20 cellular contexts compared by ENCODE assay signal in the genomic region with DNA sequence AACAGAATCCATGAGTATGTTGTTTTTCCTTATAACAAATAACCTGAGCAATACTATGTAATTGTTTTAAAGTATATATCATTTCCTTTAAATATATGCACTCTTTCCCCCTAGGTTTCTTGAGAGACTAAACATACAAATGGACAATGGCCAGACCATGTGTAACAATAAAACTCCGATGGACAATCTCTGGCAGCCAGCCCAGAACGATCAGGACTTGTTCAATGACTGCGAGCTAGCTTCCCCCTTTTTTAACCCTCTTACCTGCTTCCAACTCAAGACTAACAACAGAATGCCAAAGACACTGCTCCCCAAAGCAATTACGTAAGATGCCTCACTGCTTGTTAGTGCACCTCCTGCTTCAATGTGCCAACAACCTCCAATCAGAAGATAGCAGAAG.
A peak's percentile ranks its signal among the peaks of the same experiment; 100 is the strongest.
DNase-seq lines count a peak whose midpoint lies in the region; ATAC-seq, FAIRE-seq and TF ChIP-seq lines count a peak whose summit lies in the region.
"Had no signal": no experiment of that assay in that cellular context is flagged by ENCODE, and none has a peak within 500 bp of the region (broad histone marks: within the 10 kb centered on the region; RNA-seq: fewer than 3 reads in every experiment).

No MANE protein-coding gene starts in this region.

- ATAC-seq in GM23338 (no peak), pancreas (no peak)
- ATAC-seq: HCT116 had no signal

- peaks cover 2% of the 10 kb centered on the region for H3K27me3 Mint-ChIP-seq in GM23338 (ENCODE audit: insufficient read depth, low read depth, poor library complexity)

- H3K4me1 ChIP-seq in GM23338 (ENCODE audit: insufficient read depth): peaks cover 15% of the 10 kb centered on the region; the same call in 1 of the 2 replicates
- no peaks in the 10 kb centered on the region for H3K4me1 ChIP-seq in colonic mucosa
- H3K4me1 ChIP-seq in pancreas: peaks cover 14 to 37% (median 20%) of the 10 kb centered on the region in 3 donors
- no peaks in the 10 kb centered on the region for H3K4me1 ChIP-seq in smooth muscle cell (ENCODE audit: low read depth)
- H3K4me1 ChIP-seq: BLaER1 treated with 17β-estradiol and CSF1 and Interleukin-3, amounts not matched to agents 10 nM and 100 nM had no signal

- peaks cover 21% of the 10 kb centered on the region for H3K4me1 Mint-ChIP-seq in GM23338

- no peak overlapping the region for H3K9ac ChIP-seq in colonic mucosa (ENCODE audit: low read depth in 2 of 2, low read length in 2 of 2)
- H3K9ac ChIP-seq in smooth muscle cell (ENCODE audit: low read depth): no peak overlapping the region
- H3K9ac ChIP-seq: BLaER1 treated with 17β-estradiol and CSF1 and Interleukin-3, amounts not matched to agents 10 nM and 100 nM had no signal

- no peak overlapping the region for H2AFZ ChIP-seq in GM23338
- H2AFZ ChIP-seq in smooth muscle cell (ENCODE audit: low read depth): no peak overlapping the region

- no peaks in the 10 kb centered on the region for H3K9me3 Mint-ChIP-seq in GM23338

- no peaks in the 10 kb centered on the region for H3K36me3 Mint-ChIP-seq in GM23338 (ENCODE audit: low read depth)

- no peak for FAIRE-seq in pancreas (lab: Jason Lieb, UNC)
- FAIRE-seq: GM18507 had no signal

- H3F3A ChIP-seq in GM23338 (replicated peaks; ENCODE audit: low read depth) (no peaks in the 10 kb centered on the region), smooth muscle cell (ENCODE audit: low read depth) (no peaks in the 10 kb centered on the region)

- TF ChIP-seq CTCF in GM23338 (conservative IDR thresholded peaks at IDR 0.05; ENCODE audit: low read depth in 2 of 2) (no peak), colonic mucosa (IDR thresholded peaks at IDR 0.05) (no peak), pancreas (IDR thresholded peaks at IDR 0.05) (no peak), smooth muscle cell (IDR thresholded peaks at IDR 0.05; ENCODE audit: borderline replicate concordance, insufficient read depth, poor library complexity, severe bottlenecking) (no peak)

- intact Hi-C loops in colonic mucosa (cut with DNase I): no loop called here
- intact Hi-C loops in pancreas (cut with DNase I): no loop called here

- no peaks in the 10 kb centered on the region for H3K9me3 ChIP-seq in colonic mucosa
- no peaks in the 10 kb centered on the region for H3K9me3 ChIP-seq in pancreas
- no peaks in the 10 kb centered on the region for H3K9me3 ChIP-seq in smooth muscle cell (replicated peaks; ENCODE audit: low read depth)
- H3K9me3 ChIP-seq: BLaER1 treated with 17β-estradiol and CSF1 and Interleukin-3, amounts not matched to agents 10 nM and 100 nM had no signal

- WGBS in pancreas, 2 donors: 25 to 28% methylated on average over 4 of the region's 4 CpGs
- WGBS in smooth muscle cell (ENCODE audit: low lambda C conversion rate): 93% methylated on average over 4 of the region's 4 CpGs

- H3K27me3 ChIP-seq in GM23338 (ENCODE audit: insufficient read depth) (no peaks in the 10 kb centered on the region), colonic mucosa (no peaks in the 10 kb centered on the region), pancreas (no peaks in the 10 kb centered on the region), smooth muscle cell (ENCODE audit: low read depth) (no peaks in the 10 kb centered on the region)
- H3K27me3 ChIP-seq: BLaER1 treated with 17β-estradiol and CSF1 and Interleukin-3, amounts not matched to agents 10 nM and 100 nM had no signal

- H3K27ac ChIP-seq in GM23338 (ENCODE audit: low read depth) (no peak overlapping the region), colonic mucosa (no peak overlapping the region), pancreas (no peak overlapping the region), smooth muscle cell (ENCODE audit: low read depth) (no peak overlapping the region)
- H3K27ac ChIP-seq: BLaER1 treated with 17β-estradiol and CSF1 and Interleukin-3, amounts not matched to agents 10 nM and 100 nM; RWPE1 had no signal

- H3K27ac Mint-ChIP-seq in GM23338: no peak overlapping the region

- H4K20me1 ChIP-seq in GM23338 (replicated peaks; ENCODE audit: insufficient read depth) (no peaks in the 10 kb centered on the region), smooth muscle cell (ENCODE audit: low read depth) (no peaks in the 10 kb centered on the region)
- H4K20me1 ChIP-seq: BLaER1 treated with 17β-estradiol and CSF1 and Interleukin-3, amounts not matched to agents 10 nM and 100 nM had no signal

- no peak overlapping the region for H3K4me3 Mint-ChIP-seq in GM23338

- H3K4me2 ChIP-seq in GM23338: no peak overlapping the region
- H3K4me2 ChIP-seq in smooth muscle cell: no peak overlapping the region
- H3K4me2 ChIP-seq: BLaER1 treated with 17β-estradiol and CSF1 and Interleukin-3, amounts not matched to agents 10 nM and 100 nM had no signal

- 0 out of 2 replicates have a peak, but pooled peaks cover 10% of the 10 kb centered on the region for H3K9me2 ChIP-seq in GM23338 (ENCODE audit: insufficient read depth)

- H3K36me3 ChIP-seq in GM23338 (ENCODE audit: insufficient read depth) (no peaks in the 10 kb centered on the region), colonic mucosa (no peaks in the 10 kb centered on the region), pancreas (no peaks in the 10 kb centered on the region), smooth muscle cell (ENCODE audit: low read depth) (no peaks in the 10 kb centered on the region)
- H3K36me3 ChIP-seq: BLaER1 treated with 17β-estradiol and CSF1 and Interleukin-3, amounts not matched to agents 10 nM and 100 nM had no signal

- no peaks in the 10 kb centered on the region for H3K79me2 ChIP-seq in GM23338 (replicated peaks; ENCODE audit: insufficient read depth)
- no peaks in the 10 kb centered on the region for H3K79me2 ChIP-seq in smooth muscle cell (ENCODE audit: low read depth)

- peak; percentile 6 for DNase-seq in GM23338 (ENCODE audit: low spot score)
- peak; percentile 55 for DNase-seq in NCI-H2029 treated with DMSO at 0.1 percent for 48 hours (lab: John Stamatoyannopoulos, UW)
- DNase-seq in colonic mucosa: peak; percentile 38
- peak; percentile 9 to 56 (median 29) for DNase-seq in pancreas
- no peak for DNase-seq in activated CD4-positive, CD25-positive, alpha-beta regulatory T cell (lab: John Stamatoyannopoulos, UW)
- no peak for DNase-seq in smooth muscle cell (lab: John Stamatoyannopoulos, UW; ENCODE audit: unreplicated experiment)
- DNase-seq in GOT3 (lab: John Stamatoyannopoulos, UW): no peak
- DNase-seq in GF-D8 (lab: John Stamatoyannopoulos, UW): no peak
- DNase-seq: DMS 273 treated with DMSO at 0.1 percent for 48 hours; EL; IMR-90; MV-4-11; NCI-H146; NCI-H2107; NCI-H510A treated with DMSO at 0.1 percent for 48 hours; NK-92 treated with Interleukin-12 subunit alpha and Interleukin-12 subunit beta, amount 100 ng/mL, for 24 hours had no signal

- no peak overlapping the region for H3K4me3 ChIP-seq in GM23338
- no peak overlapping the region for H3K4me3 ChIP-seq in colonic mucosa
- no peak overlapping the region for H3K4me3 ChIP-seq in pancreas
- H3K4me3 ChIP-seq in smooth muscle cell: no peak overlapping the region
- H3K4me3 ChIP-seq: BLaER1 treated with 17β-estradiol and CSF1 and Interleukin-3, amounts not matched to agents 10 nM and 100 nM had no signal

TF ChIP-seq in GM23338, 12 proteins besides CTCF, POLR2A, EP300 and RAD21:
- TF ChIP-seq NANOG (IDR thresholded peaks at IDR 0.05; ENCODE audit: borderline replicate concordance): no peak
- no peak for TF ChIP-seq ETS1 (IDR thresholded peaks at IDR 0.05)

Comparison
In these comparisons a context has a peak if more than half of its experiments do, and no peak if none do; other contexts are left out.
1. DNase-seq: peak in GM23338 (single experiment), NCI-H2029 treated with DMSO at 0.1 percent for 48 hours (single experiment), colonic mucosa (single experiment) and pancreas (6 of 6); none in activated CD4-positive, CD25-positive, alpha-beta regulatory T cell (0 of 4), smooth muscle cell (single experiment), GOT3 (single experiment) and GF-D8 (single experiment).